ENCODE assay signal across 23 cellular contexts in the genomic region with DNA sequence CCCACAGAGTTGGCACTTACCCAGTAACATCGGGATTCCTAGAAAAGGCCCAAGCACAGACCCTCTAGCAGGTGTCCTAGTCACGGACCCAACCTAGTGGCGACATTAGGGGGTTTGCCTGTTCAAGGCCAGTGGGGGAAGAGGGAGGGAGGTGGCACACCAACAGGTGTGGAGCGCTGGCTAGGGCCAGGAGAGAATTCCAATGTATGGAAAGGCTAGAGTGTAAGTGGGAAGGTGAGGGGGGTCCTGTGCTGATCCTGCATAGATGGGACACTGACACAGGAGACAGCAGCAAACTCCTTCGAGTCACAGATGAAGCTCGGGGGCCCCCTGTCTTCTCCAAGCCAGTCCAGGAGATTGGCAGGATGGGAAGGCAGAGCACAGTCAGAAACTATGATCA. TPM values are rescaled to one million over a fixed set of nuclear protein-coding genes. Genes with fewer than 3 reads are reported as not detected.
DNase-seq lines count a peak whose midpoint lies in the region; ATAC-seq and TF ChIP-seq lines count a peak whose summit lies in the region.
"Had no signal": no experiment of that assay in that cellular context is flagged by ENCODE, and none has a peak within 500 bp of the region (broad histone marks: within the 10 kb centered on the region; RNA-seq: fewer than 3 reads in every experiment).

No MANE protein-coding gene starts in this region.

- dilution Hi-C loops in mammary epithelial cell (cut with HindIII; ENCODE audit: low sequenced_read_pairs) = no loop called here

- H3K4me3 ChIP-seq in breast epithelium (no peak overlapping the region), mammary epithelial cell (replicated peaks in 1 of 3; ENCODE audit: insufficient read depth in 1 of 3, low read depth in 2 of 3, low read length in 3 of 3) (no peak overlapping the region), HEK293 (ENCODE audit: low read depth, low read length) (no peak overlapping the region), esophagus (ENCODE audit: low read depth in 1 of 2, low read length in 2 of 2) (no peak overlapping the region), stomach (no peak overlapping the region), SK-N-SH (ENCODE audit: low read depth in 2 of 2, low read length in 1 of 2) (no peak overlapping the region)

- TF ChIP-seq RAD21 in SK-N-SH (IDR thresholded peaks at IDR 0.05; ENCODE audit: low read length) = no peak

- DNase-seq in breast epithelium (ENCODE audit: low spot score in 2 of 2) = no peak
- DNase-seq in mammary epithelial cell = no peak
- DNase-seq in stomach = no peak
- DNase-seq in SK-N-SH = no peak
- no peak for DNase-seq in OCI-M2 (lab: John Stamatoyannopoulos, UW; ENCODE audit: unreplicated experiment)
- DNase-seq: activated naive CD4-positive, alpha-beta T cell treated with anti-CD3 and anti-CD28 coated beads for 36 hours; amniotic stem cell; COR-L47; DMS53; effector CD4-positive, alpha-beta T cell; islet precursor cell; left ventricle myocardium superior; NCI-H1048; NCI-H446; NCI-H748 treated with DMSO at 0.1 percent for 48 hours; stimulated activated CD4-positive, alpha-beta T cell treated with anti-CD3 and anti-CD28 coated beads, Interleukin-4, amount 100 ng/mL, for 1 hour; SW 1271; T-helper 9 cell had no signal

- TF ChIP-seq CTCF in breast epithelium (IDR thresholded peaks at IDR 0.05) (no peak), mammary epithelial cell (conservative IDR thresholded peaks at IDR 0.05 in 1 of 2, IDR thresholded peaks at IDR 0.05 in 1 of 2; ENCODE audit: extremely low read depth in 1 of 2, insufficient read depth in 1 of 2, low read depth in 1 of 2, low read length in 2 of 2) (no peak), HEK293 (tag by site-specific recombination; IDR thresholded peaks at IDR 0.05) (no peak), stomach (IDR thresholded peaks at IDR 0.05) (no peak), SK-N-SH (IDR thresholded peaks at IDR 0.05) (no peak)

- H3K79me2 ChIP-seq in mammary epithelial cell (ENCODE audit: insufficient read depth, low read length) (no peaks in the 10 kb centered on the region), SK-N-SH (ENCODE audit: insufficient read depth) (peaks cover 6% of the 10 kb centered on the region; the same call in 1 of the 2 replicates)

- no peak overlapping the region for H3K9ac ChIP-seq in mammary epithelial cell (ENCODE audit: insufficient read depth, low read length)
- H3K9ac ChIP-seq in SK-N-SH = no peak overlapping the region

- in situ Hi-C loops in mammary epithelial cell (cut with MboI; ENCODE audit: low sequenced_read_pairs in 2 of 2) = no loop called here

- CTCF ChIA-PET in mammary epithelial cell (lab: Charles Lee; ENCODE audit: low non-redundant PET) = no interaction called here
- CTCF ChIA-PET in HEK293 (lab: Yijun Ruan, JAX) = interaction anchor here (1.0 to 1.7 kb wide), 2 partner anchors 49 to 83 kb away, joined by 3 to 4 read pairs; no protein-coding TSS in a partner anchor
- CTCF ChIA-PET in SK-N-SH (lab: Yijun Ruan, JAX) = interaction anchor here (0.9 to 2.2 kb wide), 4 partner anchors 8 to 38 kb away, joined by 3 to 9 read pairs (median 5); no protein-coding TSS in a partner anchor

- intact Hi-C loops in breast epithelium (cut with DNase I; ENCODE audit: low total_unique reads) = no loop called here
- intact Hi-C loops in mammary epithelial cell (cut with micrococcal nuclease) = no loop called here
- intact Hi-C loops in stomach (cut with DNase I; ENCODE audit: low total_unique reads) = no loop called here

- H3K9me3 ChIP-seq in breast epithelium (no peaks in the 10 kb centered on the region), mammary epithelial cell (replicated peaks; ENCODE audit: insufficient read depth, low read length) (no peaks in the 10 kb centered on the region), HEK293 (ENCODE audit: control insufficient read depth, insufficient read depth, low read depth, low read length) (no peaks in the 10 kb centered on the region), esophagus (ENCODE audit: control insufficient read depth in 2 of 2, insufficient read depth in 1 of 2, low read depth in 1 of 2, low read length in 1 of 2) (no peaks in the 10 kb centered on the region), stomach (no peaks in the 10 kb centered on the region), SK-N-SH (no peaks in the 10 kb centered on the region)

- peak overlapping the region; percentile 52 to 70 for H3K27ac ChIP-seq in breast epithelium
- H3K27ac ChIP-seq in mammary epithelial cell (ENCODE audit: insufficient read depth, low read depth, low read length) = no peak overlapping the region
- H3K27ac ChIP-seq in HEK293 (ENCODE audit: extremely low read depth, low read depth, low read length) = no peak overlapping the region
- H3K27ac ChIP-seq in esophagus (ENCODE audit: low read depth in 2 of 2, low read length in 1 of 2) = peak overlapping the region; percentile 50 to 66
- H3K27ac ChIP-seq in stomach = peak overlapping the region in 3 of 5 donors; percentile 98
- 0 out of 4 replicates have a peak overlapping the region, but pooled peaks of 1 of the 2 experiments have one; percentile 31 for H3K27ac ChIP-seq in SK-N-SH (ENCODE audit: low read depth in 2 of 2, low read length in 1 of 2)

- peaks cover 17% of the 10 kb centered on the region for H3F3A ChIP-seq in SK-N-SH (replicated peaks; ENCODE audit: insufficient read depth)

- H2AFZ ChIP-seq in mammary epithelial cell (ENCODE audit: low read depth, low read length) (no peak overlapping the region), SK-N-SH (ENCODE audit: low read depth) (no peak overlapping the region)

- TF ChIP-seq EP300 in stomach (IDR thresholded peaks at IDR 0.05) = no peak
- no peak for TF ChIP-seq EP300 in SK-N-SH (IDR thresholded peaks at IDR 0.05; ENCODE audit: borderline replicate concordance in 1 of 2, low read depth in 1 of 2, low read length in 1 of 2)

- H3K4me1 ChIP-seq in breast epithelium (peaks cover 8 to 13% of the 10 kb centered on the region in 2 donors), mammary epithelial cell (ENCODE audit: insufficient read depth, low read length) (peaks cover 29% of the 10 kb centered on the region), HEK293 (ENCODE audit: control insufficient read depth, insufficient read depth, low read length) (peaks cover 7% of the 10 kb centered on the region; the same call in 1 of the 2 replicates), esophagus (ENCODE audit: control insufficient read depth in 2 of 2, insufficient read depth in 2 of 2, low read length in 1 of 2) (no peaks in the 10 kb centered on the region), stomach (peaks cover 26 to 46% (median 43%) of the 10 kb centered on the region in 4 donors), SK-N-SH (ENCODE audit: control insufficient read depth in 1 of 2, insufficient read depth in 2 of 2, low read depth in 1 of 2, low read length in 1 of 2) (peaks cover 14 to 17% of the 10 kb centered on the region in 2 experiments; a peak in 3 of 4 replicates)

- POLR2A ChIA-PET in HEK293 (lab: Yijun Ruan, JAX) (interaction anchor here (1.1 to 2.1 kb wide), 3 partner anchors 8 to 25 kb away, joined by 3 to 8 read pairs (median 3); a partner anchor contains a TSS), SK-N-SH (lab: Yijun Ruan, JAX) (no interaction called here)

- WGBS in mammary epithelial cell (ENCODE audit: low coverage, missing lambda C conversion rate) = 71% methylated on average over 6 of the region's 6 CpGs
- 89 to 90% methylated on average over 6 of the region's 6 CpGs for WGBS in esophagus, 2 donors
- WGBS in stomach, 5 donors = 81 to 86% (median 82%) methylated on average over 6 of the region's 6 CpGs
- WGBS in SK-N-SH (ENCODE audit: low lambda C conversion rate) = 93% methylated on average over 6 of the region's 6 CpGs

- no peak for ATAC-seq in HG03159 (IDR thresholded peaks at IDR 0.05; ENCODE audit: unreplicated experiment)
- ATAC-seq: left ventricle myocardium superior, sciatic nerve had no signal

- H3K9me2 ChIP-seq in SK-N-SH = no peaks in the 10 kb centered on the region

- no TSS peak for BruUV-seq in mammary epithelial cell (replicated peaks; lab: Mats Ljungman, UMichigan)

- H3K4me2 ChIP-seq in mammary epithelial cell (ENCODE audit: insufficient read depth, low read depth, low read length) (no peak overlapping the region), SK-N-SH (no peak overlapping the region)

- TF ChIP-seq POLR2A in breast epithelium (IDR thresholded peaks at IDR 0.05) (no peak), stomach (IDR thresholded peaks at IDR 0.05) (no peak)

- H3K27me3 ChIP-seq in breast epithelium (no peaks in the 10 kb centered on the region), mammary epithelial cell (ENCODE audit: insufficient read depth, low read length) (no peaks in the 10 kb centered on the region), esophagus (ENCODE audit: control insufficient read depth in 1 of 2, insufficient read depth in 2 of 2, low read length in 2 of 2) (no peaks in the 10 kb centered on the region), stomach (no peaks in the 10 kb centered on the region), SK-N-SH (ENCODE audit: insufficient read depth) (no peaks in the 10 kb centered on the region)

- no peaks in the 10 kb centered on the region for H4K20me1 ChIP-seq in mammary epithelial cell (ENCODE audit: insufficient read depth, low read length)
- H4K20me1 ChIP-seq in SK-N-SH (ENCODE audit: insufficient read depth) = no peaks in the 10 kb centered on the region

- no peaks in the 10 kb centered on the region for H3K36me3 ChIP-seq in breast epithelium
- no peaks in the 10 kb centered on the region for H3K36me3 ChIP-seq in mammary epithelial cell (ENCODE audit: insufficient read depth, low read length)
- peaks cover 4 to 24% of the 10 kb centered on the region in 2 experiments for H3K36me3 ChIP-seq in HEK293 (ENCODE audit: control insufficient read depth in 2 of 2, insufficient read depth in 1 of 2, low read length in 2 of 2)
- H3K36me3 ChIP-seq in esophagus (ENCODE audit: control insufficient read depth in 2 of 2, insufficient read depth in 2 of 2, low read length in 1 of 2) = no peaks in the 10 kb centered on the region
- peaks cover 0 to 23% (median 8%) of the 10 kb centered on the region in 4 donors for H3K36me3 ChIP-seq in stomach
- H3K36me3 ChIP-seq in SK-N-SH (replicated peaks in 1 of 2; ENCODE audit: control insufficient read depth in 1 of 2, insufficient read depth in 2 of 2, low read length in 1 of 2) = peaks cover 0 to 3% of the 10 kb centered on the region in 2 experiments

RNA-seq across cellular contexts. Expression of a gene that starts 4.8 kb away (rescaled TPM):
- total RNA-seq in breast epithelium (10 to 100 TPM in 1 of 3 donors, 1 to 10 TPM in 2; 8.2 to 11.6 (median 9.4) TPM), mammary epithelial cell (1 to 10 TPM; 3.7 to 5.3 TPM), stomach (10 to 100 TPM in 1 of 5 donors, 1 to 10 TPM in 4; 1.7 to 17.0 (median 6.8) TPM)
- polyA plus RNA-seq in mammary epithelial cell (2.9 TPM), esophagus (10 to 100 TPM in 1 of 2 donors, 1 to 10 TPM in 1; 5.2 to 12.7 TPM), stomach (10 to 100 TPM; 13.5 to 17.6 (median 16.4) TPM), SK-N-SH (2012; rRNA removed) (6.6 and 7.4 TPM in 2 replicates)
- polyA minus RNA-seq in mammary epithelial cell = not detected
- polyA plus RNA-seq in SK-N-SH (2012; cell fraction: cytosol; rRNA removed) = 3.5 and 3.7 TPM in 2 replicates
- 42.7 and 51.8 TPM in 2 replicates for polyA plus RNA-seq in SK-N-SH (2012; cell fraction: nucleus; rRNA removed)

RNA-seq across cellular contexts. Expression of a gene that starts 8.8 kb away (rescaled TPM):
- 10 to 100 TPM; 28.8 to 55.5 (median 48.2) TPM for total RNA-seq in breast epithelium
- total RNA-seq in mammary epithelial cell = 10 to 100 TPM; 22.0 to 63.9 TPM
- polyA plus RNA-seq in mammary epithelial cell = 24.6 TPM
- polyA minus RNA-seq in mammary epithelial cell = 28.2 TPM
- polyA plus RNA-seq in esophagus = 10 to 100 TPM; 28.0 to 35.0 TPM
- total RNA-seq in stomach = 10 to 100 TPM; 14.0 to 47.5 (median 39.8) TPM
- polyA plus RNA-seq in stomach = 10 to 100 TPM; 28.1 to 84.1 (median 48.4) TPM
- polyA plus RNA-seq in SK-N-SH (2012; rRNA removed) = 30.6 and 49.4 TPM in 2 replicates
- polyA plus RNA-seq in SK-N-SH (2012; cell fraction: cytosol; rRNA removed) = 27.9 and 35.0 TPM in 2 replicates
- 84.6 and 96.8 TPM in 2 replicates for polyA plus RNA-seq in SK-N-SH (2012; cell fraction: nucleus; rRNA removed)

RNA-seq across cellular contexts. Expression of a gene that starts 11.9 kb away (rescaled TPM):
- total RNA-seq in breast epithelium (10 to 100 TPM; 10.8 to 15.4 (median 12.0) TPM), mammary epithelial cell (10 to 100 TPM; 13.0 to 19.9 TPM), stomach (100 to 1,000 TPM in 1 of 5 donors, 10 to 100 TPM in 1, 1 to 10 TPM in 3; 5.1 to 103 (median 8.3) TPM)
- polyA plus RNA-seq in mammary epithelial cell (27.4 TPM), esophagus (10 to 100 TPM in 1 of 2 donors, 1 to 10 TPM in 1; 8.0 to 16.1 TPM), stomach (1 to 10 TPM; 5.8 to 9.6 (median 7.0) TPM), SK-N-SH (2012; rRNA removed) (7.7 and 8.7 TPM in 2 replicates)
- 29.3 TPM for polyA minus RNA-seq in mammary epithelial cell
- 6.8 and 7.8 TPM in 2 replicates for polyA plus RNA-seq in SK-N-SH (2012; cell fraction: cytosol; rRNA removed)
- polyA plus RNA-seq in SK-N-SH (2012; cell fraction: nucleus; rRNA removed) = 8.6 and 11.1 TPM in 2 replicates

RNA-seq across cellular contexts. Expression of a gene that starts 23.4 kb away (rescaled TPM):
- total RNA-seq in breast epithelium = 10 to 100 TPM; 45.9 to 87.2 (median 74.1) TPM
- 100 to 1,000 TPM in 1 of 2 donors, 10 to 100 TPM in 1; 43.0 to 148 TPM for total RNA-seq in mammary epithelial cell
- polyA plus RNA-seq in mammary epithelial cell = 154 TPM
- polyA minus RNA-seq in mammary epithelial cell = 91.6 TPM
- polyA plus RNA-seq in esophagus = 100 to 1,000 TPM; 105 to 154 TPM
- 100 to 1,000 TPM in 2 of 5 donors, 10 to 100 TPM in 3; 24.5 to 152 (median 70.5) TPM for total RNA-seq in stomach
- polyA plus RNA-seq in stomach = 100 to 1,000 TPM; 131 to 190 (median 147) TPM
- 266 and 444 TPM in 2 replicates for polyA plus RNA-seq in SK-N-SH (2012; rRNA removed)
- 167 and 172 TPM in 2 replicates for polyA plus RNA-seq in SK-N-SH (2012; cell fraction: cytosol; rRNA removed)
- 987 and 2,028 TPM in 2 replicates for polyA plus RNA-seq in SK-N-SH (2012; cell fraction: nucleus; rRNA removed)

RNA-seq across cellular contexts. Expression of a gene that starts 54.8 kb away (rescaled TPM):
- total RNA-seq in breast epithelium (10 to 100 TPM in 2 of 3 donors, 1 to 10 TPM in 1; 6.4 to 53.7 (median 52.1) TPM), mammary epithelial cell (1 to 10 TPM; 4.2 to 5.1 TPM), stomach (10 to 100 TPM; 14.1 to 33.3 (median 22.3) TPM)
- polyA plus RNA-seq in mammary epithelial cell (1.7 TPM), esophagus (1 to 10 TPM; 4.7 to 8.3 TPM), stomach (10 to 100 TPM in 2 of 3 donors, 1 to 10 TPM in 1; 7.0 to 18.3 (median 12.5) TPM), SK-N-SH (2012; rRNA removed) (20.6 and 27.2 TPM in 2 replicates)
- not detected for polyA minus RNA-seq in mammary epithelial cell
- polyA plus RNA-seq in SK-N-SH (2012; cell fraction: cytosol; rRNA removed) = 6.7 and 12.0 TPM in 2 replicates
- 94.2 and 116 TPM in 2 replicates for polyA plus RNA-seq in SK-N-SH (2012; cell fraction: nucleus; rRNA removed)
- total RNA-seq: HT-29 had no signal

Comparison
In these comparisons a context has a peak if more than half of its experiments do, and no peak if none do; other contexts are left out.
1. H3K27ac ChIP-seq: peak in breast epithelium (2 of 2), esophagus (2 of 2) and stomach (3 of 5); none in mammary epithelial cell (single experiment) and HEK293 (single experiment).